1 cellular context compared by ENCODE assay signal in the genomic region with DNA sequence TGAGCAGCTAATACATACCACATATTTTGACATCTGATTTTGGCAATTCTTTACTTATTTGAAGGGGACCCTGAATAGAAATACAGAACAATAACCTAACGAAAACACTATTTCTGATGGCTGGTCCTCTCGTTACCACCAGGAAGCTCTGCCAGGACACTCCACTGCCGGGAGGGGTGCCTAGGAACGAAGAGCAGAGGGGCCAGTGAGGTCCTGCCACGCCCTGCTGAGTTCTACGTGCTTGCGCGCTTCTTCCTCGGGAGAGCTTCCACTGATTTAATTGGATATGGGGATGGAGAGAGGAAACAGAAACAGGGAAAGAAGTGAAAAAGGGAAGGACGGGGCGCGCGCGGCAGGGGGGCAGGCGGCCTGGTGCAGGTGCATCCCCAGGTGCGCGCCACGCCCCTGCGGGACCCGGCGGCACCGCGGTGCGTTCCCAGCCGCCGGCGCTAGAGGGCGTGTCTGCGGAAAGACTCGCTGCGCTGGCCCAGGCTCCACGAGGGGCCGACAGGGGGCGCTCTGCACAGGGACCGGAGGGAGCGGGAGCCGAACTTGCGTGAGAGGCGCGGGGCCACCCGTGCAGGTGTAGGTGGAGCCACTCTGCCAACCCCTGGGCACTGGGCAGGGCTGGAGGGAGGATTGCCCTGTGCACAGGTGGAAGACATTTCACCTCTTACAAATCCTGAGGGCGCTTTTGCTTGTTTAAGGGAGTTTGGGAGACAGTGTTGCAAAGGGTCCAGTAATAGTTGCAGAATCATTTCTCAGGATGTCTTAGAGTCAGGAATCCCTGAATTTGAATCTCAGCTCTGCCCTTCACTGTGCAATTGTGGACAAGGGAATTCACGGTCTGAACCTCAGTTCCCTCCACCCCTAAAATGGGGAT.
TF ChIP-seq lines count a peak whose summit lies in the region.

No MANE protein-coding gene starts in this region.

TF ChIP-seq in HepG2, 621 proteins besides CTCF, POLR2A, EP300 and RAD21 (continued from another document):
- TF ChIP-seq AGO1 (IDR thresholded peaks at IDR 0.05; ENCODE audit: low read depth, low read length, poor library complexity, severe bottlenecking): peak; percentile 45
- TF ChIP-seq, protein P1, sequence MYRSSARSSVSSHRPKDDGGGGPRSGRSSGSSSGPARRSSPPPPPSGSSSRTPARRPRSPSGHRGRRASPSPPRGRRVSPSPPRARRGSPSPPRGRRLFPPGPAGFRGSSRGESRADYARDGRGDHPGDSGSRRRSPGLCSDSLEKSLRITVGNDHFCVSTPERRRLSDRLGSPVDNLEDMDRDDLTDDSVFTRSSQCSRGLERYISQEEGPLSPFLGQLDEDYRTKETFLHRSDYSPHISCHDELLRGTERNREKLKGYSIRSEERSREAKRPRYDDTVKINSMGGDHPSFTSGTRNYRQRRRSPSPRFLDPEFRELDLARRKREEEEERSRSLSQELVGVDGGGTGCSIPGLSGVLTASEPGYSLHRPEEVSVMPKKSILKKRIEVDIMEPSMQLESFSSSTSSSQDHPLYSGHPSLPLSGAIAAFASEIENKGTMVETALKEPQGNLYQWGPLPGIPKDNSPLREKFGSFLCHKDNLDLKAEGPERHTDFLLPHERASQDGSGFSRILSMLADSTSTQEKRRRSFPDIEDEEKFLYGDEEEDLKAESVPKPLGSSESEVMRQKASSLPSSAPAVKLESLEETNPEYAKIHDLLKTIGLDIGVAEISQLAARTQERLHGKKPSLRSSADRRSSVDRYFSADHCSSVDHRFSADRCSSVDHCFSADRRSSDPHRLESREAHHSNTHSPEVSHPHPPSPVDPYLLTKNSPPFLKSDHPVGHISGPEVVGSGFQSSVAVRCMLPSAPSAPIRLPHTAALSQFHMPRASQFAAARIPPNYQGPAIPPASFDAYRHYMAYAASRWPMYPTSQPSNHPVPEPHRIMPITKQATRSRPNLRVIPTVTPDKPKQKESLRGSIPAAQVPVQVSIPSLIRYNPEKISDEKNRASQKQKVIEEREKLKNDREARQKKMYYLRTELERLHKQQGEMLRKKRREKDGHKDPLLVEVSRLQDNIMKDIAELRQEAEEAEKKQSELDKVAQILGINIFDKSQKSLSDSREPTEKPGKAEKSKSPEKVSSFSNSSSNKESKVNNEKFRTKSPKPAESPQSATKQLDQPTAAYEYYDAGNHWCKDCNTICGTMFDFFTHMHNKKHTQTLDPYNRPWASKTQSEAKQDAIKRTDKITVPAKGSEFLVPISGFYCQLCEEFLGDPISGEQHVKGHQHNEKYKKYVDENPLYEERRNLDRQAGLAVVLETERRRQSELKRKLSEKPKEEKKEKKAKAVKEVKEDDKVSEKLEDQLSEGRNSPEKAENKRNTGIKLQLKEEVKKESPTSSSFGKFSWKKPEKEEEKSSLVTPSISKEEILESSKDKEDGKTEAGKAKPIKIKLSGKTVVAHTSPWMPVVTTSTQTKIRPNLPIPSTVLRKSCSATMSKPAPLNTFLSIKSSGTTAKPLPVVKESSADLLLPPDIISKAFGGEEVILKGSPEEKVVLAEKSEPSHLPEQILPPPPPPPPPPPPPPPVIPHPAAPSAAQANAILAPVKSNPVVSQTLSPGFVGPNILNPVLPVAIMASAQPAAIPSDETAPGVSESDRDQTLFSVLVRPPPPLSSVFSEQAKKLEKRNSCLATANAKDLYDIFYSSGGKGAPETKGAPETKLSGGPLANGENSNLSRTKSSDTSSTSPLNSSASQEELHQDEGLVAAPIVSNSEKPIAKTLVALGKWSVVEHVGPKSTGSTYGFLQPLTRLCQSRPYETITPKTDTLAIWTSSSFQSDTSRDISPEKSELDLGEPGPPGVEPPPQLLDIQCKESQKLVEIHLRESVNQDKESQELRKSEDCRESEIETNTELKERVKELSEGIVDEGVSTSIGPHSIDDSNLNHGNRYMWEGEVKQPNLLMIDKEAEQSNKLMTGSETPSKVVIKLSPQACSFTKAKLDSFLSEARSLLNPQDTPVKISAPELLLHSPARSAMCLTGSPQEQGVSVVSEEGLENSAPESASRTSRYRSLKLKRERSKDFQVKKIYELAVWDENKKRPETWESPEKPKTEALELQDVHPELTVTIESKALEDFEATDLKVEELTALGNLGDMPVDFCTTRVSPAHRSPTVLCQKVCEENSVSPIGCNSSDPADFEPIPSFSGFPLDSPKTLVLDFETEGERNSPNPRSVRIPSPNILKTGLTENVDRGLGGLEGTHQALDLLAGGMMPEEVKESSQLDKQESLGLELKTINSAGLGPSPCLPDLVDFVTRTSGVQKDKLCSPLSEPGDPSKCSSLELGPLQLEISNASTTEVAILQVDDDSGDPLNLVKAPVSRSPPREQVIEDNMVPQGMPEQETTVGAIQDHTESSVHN (CRISPR knock-in tag; IDR thresholded peaks at IDR 0.05): no peak
- TF ChIP-seq, protein P2, sequence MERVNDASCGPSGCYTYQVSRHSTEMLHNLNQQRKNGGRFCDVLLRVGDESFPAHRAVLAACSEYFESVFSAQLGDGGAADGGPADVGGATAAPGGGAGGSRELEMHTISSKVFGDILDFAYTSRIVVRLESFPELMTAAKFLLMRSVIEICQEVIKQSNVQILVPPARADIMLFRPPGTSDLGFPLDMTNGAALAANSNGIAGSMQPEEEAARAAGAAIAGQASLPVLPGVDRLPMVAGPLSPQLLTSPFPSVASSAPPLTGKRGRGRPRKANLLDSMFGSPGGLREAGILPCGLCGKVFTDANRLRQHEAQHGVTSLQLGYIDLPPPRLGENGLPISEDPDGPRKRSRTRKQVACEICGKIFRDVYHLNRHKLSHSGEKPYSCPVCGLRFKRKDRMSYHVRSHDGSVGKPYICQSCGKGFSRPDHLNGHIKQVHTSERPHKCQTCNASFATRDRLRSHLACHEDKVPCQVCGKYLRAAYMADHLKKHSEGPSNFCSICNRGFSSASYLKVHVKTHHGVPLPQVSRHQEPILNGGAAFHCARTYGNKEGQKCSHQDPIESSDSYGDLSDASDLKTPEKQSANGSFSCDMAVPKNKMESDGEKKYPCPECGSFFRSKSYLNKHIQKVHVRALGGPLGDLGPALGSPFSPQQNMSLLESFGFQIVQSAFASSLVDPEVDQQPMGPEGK (CRISPR knock-in tag; IDR thresholded peaks at IDR 0.05): no peak
- TF ChIP-seq ZNF577 (CRISPR knock-in tag; IDR thresholded peaks at IDR 0.05; ENCODE audit: borderline replicate concordance, low read depth): no peak
- TF ChIP-seq, protein P3, sequence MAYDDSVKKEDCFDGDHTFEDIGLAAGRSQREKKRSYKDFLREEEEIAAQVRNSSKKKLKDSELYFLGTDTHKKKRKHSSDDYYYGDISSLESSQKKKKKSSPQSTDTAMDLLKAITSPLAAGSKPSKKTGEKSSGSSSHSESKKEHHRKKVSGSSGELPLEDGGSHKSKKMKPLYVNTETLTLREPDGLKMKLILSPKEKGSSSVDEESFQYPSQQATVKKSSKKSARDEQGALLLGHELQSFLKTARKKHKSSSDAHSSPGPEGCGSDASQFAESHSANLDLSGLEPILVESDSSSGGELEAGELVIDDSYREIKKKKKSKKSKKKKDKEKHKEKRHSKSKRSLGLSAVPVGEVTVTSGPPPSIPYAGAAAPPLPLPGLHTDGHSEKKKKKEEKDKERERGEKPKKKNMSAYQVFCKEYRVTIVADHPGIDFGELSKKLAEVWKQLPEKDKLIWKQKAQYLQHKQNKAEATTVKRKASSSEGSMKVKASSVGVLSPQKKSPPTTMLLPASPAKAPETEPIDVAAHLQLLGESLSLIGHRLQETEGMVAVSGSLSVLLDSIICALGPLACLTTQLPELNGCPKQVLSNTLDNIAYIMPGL (CRISPR knock-in tag; IDR thresholded peaks at IDR 0.05; ENCODE audit: borderline replicate concordance in 1 of 2, low read depth in 1 of 2): peak; percentile 61 to 69; a peak in 2 of 4 replicates
- TF ChIP-seq SRSF4 (IDR thresholded peaks at IDR 0.05; ENCODE audit: low read depth, low read length, poor library complexity, severe bottlenecking): no peak
- TF ChIP-seq YY1 (IDR thresholded peaks at IDR 0.05; ENCODE audit: insufficient read depth, insufficient replicate concordance, low read depth, low read length): peak; percentile 38
- TF ChIP-seq ZFP36 (IDR thresholded peaks at IDR 0.05; ENCODE audit: borderline replicate concordance, low read depth, low read length, partially characterized antibody): no peak
- TF ChIP-seq, protein P4, sequence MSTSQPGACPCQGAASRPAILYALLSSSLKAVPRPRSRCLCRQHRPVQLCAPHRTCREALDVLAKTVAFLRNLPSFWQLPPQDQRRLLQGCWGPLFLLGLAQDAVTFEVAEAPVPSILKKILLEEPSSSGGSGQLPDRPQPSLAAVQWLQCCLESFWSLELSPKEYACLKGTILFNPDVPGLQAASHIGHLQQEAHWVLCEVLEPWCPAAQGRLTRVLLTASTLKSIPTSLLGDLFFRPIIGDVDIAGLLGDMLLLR (CRISPR knock-in tag; IDR thresholded peaks at IDR 0.05): no peak
- peak; percentile 51 for TF ChIP-seq STAG1 (CRISPR knock-in tag; IDR thresholded peaks at IDR 0.05)
- TF ChIP-seq, protein P5, sequence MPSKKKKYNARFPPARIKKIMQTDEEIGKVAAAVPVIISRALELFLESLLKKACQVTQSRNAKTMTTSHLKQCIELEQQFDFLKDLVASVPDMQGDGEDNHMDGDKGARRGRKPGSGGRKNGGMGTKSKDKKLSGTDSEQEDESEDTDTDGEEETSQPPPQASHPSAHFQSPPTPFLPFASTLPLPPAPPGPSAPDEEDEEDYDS (CRISPR knock-in tag; IDR thresholded peaks at IDR 0.05): no peak
- peak; percentile 55; the same call in 1 of the 2 replicates for TF ChIP-seq GABPB1 (CRISPR knock-in tag; IDR thresholded peaks at IDR 0.05)
- TF ChIP-seq HNRNPLL (IDR thresholded peaks at IDR 0.05; ENCODE audit: low read depth, low read length, poor library complexity, severe bottlenecking): peak; percentile 55
- no peak for TF ChIP-seq NFYB (CRISPR knock-in tag; IDR thresholded peaks at IDR 0.05)
- TF ChIP-seq, protein P6, sequence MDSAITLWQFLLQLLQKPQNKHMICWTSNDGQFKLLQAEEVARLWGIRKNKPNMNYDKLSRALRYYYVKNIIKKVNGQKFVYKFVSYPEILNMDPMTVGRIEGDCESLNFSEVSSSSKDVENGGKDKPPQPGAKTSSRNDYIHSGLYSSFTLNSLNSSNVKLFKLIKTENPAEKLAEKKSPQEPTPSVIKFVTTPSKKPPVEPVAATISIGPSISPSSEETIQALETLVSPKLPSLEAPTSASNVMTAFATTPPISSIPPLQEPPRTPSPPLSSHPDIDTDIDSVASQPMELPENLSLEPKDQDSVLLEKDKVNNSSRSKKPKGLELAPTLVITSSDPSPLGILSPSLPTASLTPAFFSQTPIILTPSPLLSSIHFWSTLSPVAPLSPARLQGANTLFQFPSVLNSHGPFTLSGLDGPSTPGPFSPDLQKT (CRISPR knock-in tag; IDR thresholded peaks at IDR 0.05; ENCODE audit: borderline replicate concordance): no peak
- peak; percentile 6; the same call in 1 of the 2 replicates for TF ChIP-seq SMC3 (IDR thresholded peaks at IDR 0.05; ENCODE audit: low read length)
- TF ChIP-seq ZNF552 (CRISPR knock-in tag; IDR thresholded peaks at IDR 0.05; ENCODE audit: borderline replicate concordance): no peak
- TF ChIP-seq ZNF530 (CRISPR knock-in tag; IDR thresholded peaks at IDR 0.05; ENCODE audit: low read depth): no peak
- TF ChIP-seq, protein P7, sequence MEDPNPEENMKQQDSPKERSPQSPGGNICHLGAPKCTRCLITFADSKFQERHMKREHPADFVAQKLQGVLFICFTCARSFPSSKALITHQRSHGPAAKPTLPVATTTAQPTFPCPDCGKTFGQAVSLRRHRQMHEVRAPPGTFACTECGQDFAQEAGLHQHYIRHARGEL (CRISPR knock-in tag; IDR thresholded peaks at IDR 0.05): no peak
- TF ChIP-seq, protein P8, sequence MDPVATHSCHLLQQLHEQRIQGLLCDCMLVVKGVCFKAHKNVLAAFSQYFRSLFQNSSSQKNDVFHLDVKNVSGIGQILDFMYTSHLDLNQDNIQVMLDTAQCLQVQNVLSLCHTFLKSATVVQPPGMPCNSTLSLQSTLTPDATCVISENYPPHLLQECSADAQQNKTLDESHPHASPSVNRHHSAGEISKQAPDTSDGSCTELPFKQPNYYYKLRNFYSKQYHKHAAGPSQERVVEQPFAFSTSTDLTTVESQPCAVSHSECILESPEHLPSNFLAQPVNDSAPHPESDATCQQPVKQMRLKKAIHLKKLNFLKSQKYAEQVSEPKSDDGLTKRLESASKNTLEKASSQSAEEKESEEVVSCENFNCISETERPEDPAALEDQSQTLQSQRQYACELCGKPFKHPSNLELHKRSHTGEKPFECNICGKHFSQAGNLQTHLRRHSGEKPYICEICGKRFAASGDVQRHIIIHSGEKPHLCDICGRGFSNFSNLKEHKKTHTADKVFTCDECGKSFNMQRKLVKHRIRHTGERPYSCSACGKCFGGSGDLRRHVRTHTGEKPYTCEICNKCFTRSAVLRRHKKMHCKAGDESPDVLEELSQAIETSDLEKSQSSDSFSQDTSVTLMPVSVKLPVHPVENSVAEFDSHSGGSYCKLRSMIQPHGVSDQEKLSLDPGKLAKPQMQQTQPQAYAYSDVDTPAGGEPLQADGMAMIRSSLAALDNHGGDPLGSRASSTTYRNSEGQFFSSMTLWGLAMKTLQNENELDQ (CRISPR knock-in tag; IDR thresholded peaks at IDR 0.05; ENCODE audit: borderline replicate concordance): no peak
- peak; percentile 39; the same call in 1 of the 2 replicates for TF ChIP-seq ZNF768 (CRISPR knock-in tag; IDR thresholded peaks at IDR 0.05)
- TF ChIP-seq, protein P9, sequence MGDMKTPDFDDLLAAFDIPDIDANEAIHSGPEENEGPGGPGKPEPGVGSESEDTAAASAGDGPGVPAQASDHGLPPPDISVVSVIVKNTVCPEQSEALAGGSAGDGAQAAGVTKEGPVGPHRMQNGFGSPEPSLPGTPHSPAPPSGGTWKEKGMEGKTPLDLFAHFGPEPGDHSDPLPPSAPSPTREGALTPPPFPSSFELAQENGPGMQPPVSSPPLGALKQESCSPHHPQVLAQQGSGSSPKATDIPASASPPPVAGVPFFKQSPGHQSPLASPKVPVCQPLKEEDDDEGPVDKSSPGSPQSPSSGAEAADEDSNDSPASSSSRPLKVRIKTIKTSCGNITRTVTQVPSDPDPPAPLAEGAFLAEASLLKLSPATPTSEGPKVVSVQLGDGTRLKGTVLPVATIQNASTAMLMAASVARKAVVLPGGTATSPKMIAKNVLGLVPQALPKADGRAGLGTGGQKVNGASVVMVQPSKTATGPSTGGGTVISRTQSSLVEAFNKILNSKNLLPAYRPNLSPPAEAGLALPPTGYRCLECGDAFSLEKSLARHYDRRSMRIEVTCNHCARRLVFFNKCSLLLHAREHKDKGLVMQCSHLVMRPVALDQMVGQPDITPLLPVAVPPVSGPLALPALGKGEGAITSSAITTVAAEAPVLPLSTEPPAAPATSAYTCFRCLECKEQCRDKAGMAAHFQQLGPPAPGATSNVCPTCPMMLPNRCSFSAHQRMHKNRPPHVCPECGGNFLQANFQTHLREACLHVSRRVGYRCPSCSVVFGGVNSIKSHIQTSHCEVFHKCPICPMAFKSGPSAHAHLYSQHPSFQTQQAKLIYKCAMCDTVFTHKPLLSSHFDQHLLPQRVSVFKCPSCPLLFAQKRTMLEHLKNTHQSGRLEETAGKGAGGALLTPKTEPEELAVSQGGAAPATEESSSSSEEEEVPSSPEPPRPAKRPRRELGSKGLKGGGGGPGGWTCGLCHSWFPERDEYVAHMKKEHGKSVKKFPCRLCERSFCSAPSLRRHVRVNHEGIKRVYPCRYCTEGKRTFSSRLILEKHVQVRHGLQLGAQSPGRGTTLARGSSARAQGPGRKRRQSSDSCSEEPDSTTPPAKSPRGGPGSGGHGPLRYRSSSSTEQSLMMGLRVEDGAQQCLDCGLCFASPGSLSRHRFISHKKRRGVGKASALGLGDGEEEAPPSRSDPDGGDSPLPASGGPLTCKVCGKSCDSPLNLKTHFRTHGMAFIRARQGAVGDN (CRISPR knock-in tag; IDR thresholded peaks at IDR 0.05): peak; percentile 27
- no peak for TF ChIP-seq HCFC1 (IDR thresholded peaks at IDR 0.05; ENCODE audit: low read depth, low read length)
- TF ChIP-seq RFXAP (CRISPR knock-in tag; IDR thresholded peaks at IDR 0.05; ENCODE audit: borderline replicate concordance): no peak
- no peak for TF ChIP-seq HES4 (CRISPR knock-in tag; IDR thresholded peaks at IDR 0.05; ENCODE audit: borderline replicate concordance)
